25 cellular contexts compared by ENCODE assay signal in the genomic region with DNA sequence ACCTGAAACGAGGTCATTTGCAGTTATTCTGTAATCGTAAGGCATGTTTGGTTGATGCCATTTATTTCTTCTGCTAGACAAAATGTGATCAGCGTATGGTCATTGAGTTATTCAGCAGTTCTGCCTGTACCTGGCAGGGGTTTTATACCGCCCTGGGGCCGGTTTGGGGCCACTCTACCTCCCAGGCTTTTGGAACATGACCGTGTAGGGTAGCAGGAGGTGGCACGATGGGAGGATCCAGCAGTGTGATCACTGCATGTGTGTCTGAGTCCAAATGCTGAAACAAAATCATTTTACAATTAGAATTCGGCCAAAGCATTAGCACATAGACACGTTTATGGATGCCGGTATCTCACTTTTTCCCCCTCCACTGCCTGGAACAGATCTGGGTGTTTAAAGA. TPM values are rescaled to one million over a fixed set of nuclear protein-coding genes. Genes with fewer than 3 reads are reported as not detected.
DNase-seq lines count a peak whose midpoint lies in the region; ATAC-seq and FAIRE-seq lines count a peak whose summit lies in the region.
"Had no signal": no experiment of that assay in that cellular context is flagged by ENCODE, and none has a peak within 500 bp of the region (broad histone marks: within the 10 kb centered on the region; RNA-seq: fewer than 3 reads in every experiment).

No MANE protein-coding gene starts in this region.

- no peak for FAIRE-seq in RCC 7860 (lab: Jason Lieb, UNC)
- FAIRE-seq: G401.6, GM12878, GM18507, HTR-8/SVneo had no signal

- DNase-seq in T-helper 2 cell treated with Interferon-gamma antibody and Interleukin-4, amounts not matched to agents 5 μg/mL and 100 μg/mL, for 36 hours (ENCODE audit: low spot score) = no peak
- DNase-seq in T-helper 2 cell (no peak), mesenteric fat pad (ENCODE audit: low spot score) (peak; percentile 85), RCC 7860 (ENCODE audit: low spot score) (no peak)
- no peak for DNase-seq in activated naive CD4-positive, alpha-beta T cell treated with anti-CD3 and anti-CD28 coated beads, Interleukin-2, amount 10 ng/mL, durations not matched to agents 7 days and 5 days
- no peak for DNase-seq in activated naive CD4-positive, alpha-beta T cell treated with Interleukin-2 at 50 U/mL for 16 hours
- no peak for DNase-seq in stimulated activated naive B cell treated with anti-CD40 and anti-IgM and Interleukin-4, amounts not matched to agents 10 μg/mL and 1 μg/mL and 100 μg/mL, for 72 hours
- DNase-seq in activated CD4-positive, alpha-beta T cell treated with anti-CD3 and anti-CD28 coated beads for 4 hours = no peak
- DNase-seq: 8988T, BE2C, DMS79 treated with DMSO at 0.1 percent for 48 hours, GM23248, HCEC 1CT, Kasumi-1, MM.1S, NCI-H1092 treated with DMSO at 0.1 percent for 48 hours, NCI-H2081 treated with DMSO at 0.1 percent for 48 hours, NCI-H510A, NCI-H774, PC-3 had no signal

- H3K27ac Mint-ChIP-seq in T-helper 2 cell treated with Interferon-gamma antibody and Interleukin-4, amounts not matched to agents 5 μg/mL and 100 μg/mL, for 36 hours = peak overlapping the region; percentile 21
- H3K27ac Mint-ChIP-seq in activated naive CD4-positive, alpha-beta T cell treated with anti-CD3 and anti-CD28 coated beads, Interleukin-2, amount 10 ng/mL, durations not matched to agents 7 days and 5 days = peak overlapping the region; percentile 89
- H3K27ac Mint-ChIP-seq in stimulated activated naive B cell treated with anti-CD40 and anti-IgM and Interleukin-4, amounts not matched to agents 10 μg/mL and 1 μg/mL and 100 μg/mL, for 72 hours = peak overlapping the region; percentile 25

- ATAC-seq in stimulated activated naive B cell treated with anti-CD40 and anti-IgM and Interleukin-4, amounts not matched to agents 10 μg/mL and 1 μg/mL and 100 μg/mL, for 72 hours (replicated peaks) = no peak
- ATAC-seq: GM12878, PC-3 had no signal

- H3K36me3 Mint-ChIP-seq in T-helper 2 cell treated with Interferon-gamma antibody and Interleukin-4, amounts not matched to agents 5 μg/mL and 100 μg/mL, for 36 hours (ENCODE audit: low read depth) = peaks cover 66% of the 10 kb centered on the region
- peaks cover 67% of the 10 kb centered on the region for H3K36me3 Mint-ChIP-seq in activated naive CD4-positive, alpha-beta T cell treated with anti-CD3 and anti-CD28 coated beads, Interleukin-2, amount 10 ng/mL, durations not matched to agents 7 days and 5 days
- peaks cover 54 to 76% of the 10 kb centered on the region in 2 donors for H3K36me3 Mint-ChIP-seq in stimulated activated naive B cell treated with anti-CD40 and anti-IgM and Interleukin-4, amounts not matched to agents 10 μg/mL and 1 μg/mL and 100 μg/mL, for 72 hours

- H3K4me3 Mint-ChIP-seq in T-helper 2 cell treated with Interferon-gamma antibody and Interleukin-4, amounts not matched to agents 5 μg/mL and 100 μg/mL, for 36 hours = no peak overlapping the region
- H3K4me3 Mint-ChIP-seq in activated naive CD4-positive, alpha-beta T cell treated with anti-CD3 and anti-CD28 coated beads, Interleukin-2, amount 10 ng/mL, durations not matched to agents 7 days and 5 days = no peak overlapping the region
- no peak overlapping the region for H3K4me3 Mint-ChIP-seq in stimulated activated naive B cell treated with anti-CD40 and anti-IgM and Interleukin-4, amounts not matched to agents 10 μg/mL and 1 μg/mL and 100 μg/mL, for 72 hours
- H3K4me3 Mint-ChIP-seq: IgD-negative memory B cell had no signal

- H3K9me3 Mint-ChIP-seq in T-helper 2 cell treated with Interferon-gamma antibody and Interleukin-4, amounts not matched to agents 5 μg/mL and 100 μg/mL, for 36 hours = no peaks in the 10 kb centered on the region
- no peaks in the 10 kb centered on the region for H3K9me3 Mint-ChIP-seq in activated naive CD4-positive, alpha-beta T cell treated with anti-CD3 and anti-CD28 coated beads, Interleukin-2, amount 10 ng/mL, durations not matched to agents 7 days and 5 days
- no peaks in the 10 kb centered on the region for H3K9me3 Mint-ChIP-seq in stimulated activated naive B cell treated with anti-CD40 and anti-IgM and Interleukin-4, amounts not matched to agents 10 μg/mL and 1 μg/mL and 100 μg/mL, for 72 hours
- H3K9me3 Mint-ChIP-seq: IgD-negative memory B cell had no signal

- H3K4me1 Mint-ChIP-seq in T-helper 2 cell treated with Interferon-gamma antibody and Interleukin-4, amounts not matched to agents 5 μg/mL and 100 μg/mL, for 36 hours (ENCODE audit: low read depth) = peaks cover 41% of the 10 kb centered on the region
- peaks cover 54% of the 10 kb centered on the region for H3K4me1 Mint-ChIP-seq in activated naive CD4-positive, alpha-beta T cell treated with anti-CD3 and anti-CD28 coated beads, Interleukin-2, amount 10 ng/mL, durations not matched to agents 7 days and 5 days
- H3K4me1 Mint-ChIP-seq in stimulated activated naive B cell treated with anti-CD40 and anti-IgM and Interleukin-4, amounts not matched to agents 10 μg/mL and 1 μg/mL and 100 μg/mL, for 72 hours = peaks cover 17 to 38% of the 10 kb centered on the region in 2 donors

- CTCF ChIA-PET in activated naive CD4-positive, alpha-beta T cell treated with anti-CD3 and anti-CD28 coated beads, Interleukin-2, amount 10 ng/mL, durations not matched to agents 7 days and 5 days (lab: Charles Lee) = interaction anchor here (1.2 kb wide), 1 partner anchor 12 kb away, joined by 4 read pairs; no protein-coding TSS in a partner anchor

- H3K27me3 Mint-ChIP-seq in T-helper 2 cell treated with Interferon-gamma antibody and Interleukin-4, amounts not matched to agents 5 μg/mL and 100 μg/mL, for 36 hours (ENCODE audit: low read depth) = no peaks in the 10 kb centered on the region
- no peaks in the 10 kb centered on the region for H3K27me3 Mint-ChIP-seq in activated naive CD4-positive, alpha-beta T cell treated with anti-CD3 and anti-CD28 coated beads, Interleukin-2, amount 10 ng/mL, durations not matched to agents 7 days and 5 days
- H3K27me3 Mint-ChIP-seq in stimulated activated naive B cell treated with anti-CD40 and anti-IgM and Interleukin-4, amounts not matched to agents 10 μg/mL and 1 μg/mL and 100 μg/mL, for 72 hours = no peaks in the 10 kb centered on the region
- H3K27me3 Mint-ChIP-seq: IgD-negative memory B cell had no signal

RNA-seq across cellular contexts. Expression of gene LPIN1, which starts 26.7 kb away (rescaled TPM):
- 198 TPM for total RNA-seq in mesenteric fat pad

Comparison
In these comparisons a context has a peak if more than half of its experiments do, and no peak if none do; other contexts are left out.
1. H3K27ac Mint-ChIP-seq: peak in every context shown above with its lines; median percentile 89 in activated naive CD4-positive, alpha-beta T cell treated with anti-CD3 and anti-CD28 coated beads, Interleukin-2, amount 10 ng/mL, durations not matched to agents 7 days and 5 days; 25 in stimulated activated naive B cell treated with anti-CD40 and anti-IgM and Interleukin-4, amounts not matched to agents 10 μg/mL and 1 μg/mL and 100 μg/mL, for 72 hours; 21 in T-helper 2 cell treated with Interferon-gamma antibody and Interleukin-4, amounts not matched to agents 5 μg/mL and 100 μg/mL, for 36 hours.